ENCODE assay signal across 13 cellular contexts in genomic region chr2:85230637-85231036, GRCh38.
DNase-seq lines count a peak whose midpoint lies in the region; ATAC-seq and TF ChIP-seq lines count a peak whose summit lies in the region.
"Had no signal": no experiment of that assay in that cellular context is flagged by ENCODE, and none has a peak within 500 bp of the region (broad histone marks: within the 10 kb centered on the region; RNA-seq: fewer than 3 reads in every experiment).

No MANE protein-coding gene starts in this region.

- H3K27ac Mint-ChIP-seq in GM23338 = no peak overlapping the region
- H3K27ac Mint-ChIP-seq in WTC11 = peak overlapping the region; percentile 58
- H3K27ac Mint-ChIP-seq: CD4-positive, alpha-beta T cell had no signal

- H3K4me1 ChIP-seq in GM23338 (ENCODE audit: insufficient read depth) = peaks cover 86% of the 10 kb centered on the region
- peaks cover 6% of the 10 kb centered on the region for H3K4me1 ChIP-seq in right cardiac atrium (ENCODE audit: control insufficient read depth, insufficient read depth, low read length)
- peaks cover 19% of the 10 kb centered on the region for H3K4me1 ChIP-seq in vagina

- CTCF ChIA-PET in WTC11 (lab: Charles Lee) = interaction anchor here (0.8 to 3.3 kb wide), 11 partner anchors 10 to 165 kb away, joined by 3 to 17 read pairs (median 4); partner anchors contain the start of gene TCF7L1

- no peak overlapping the region for H3K4me3 ChIP-seq in GM23338
- H3K4me3 ChIP-seq in right cardiac atrium (ENCODE audit: low read length) = no peak overlapping the region
- no peak overlapping the region for H3K4me3 ChIP-seq in vagina

- H3F3A ChIP-seq in GM23338 (replicated peaks; ENCODE audit: low read depth) = peaks cover 6% of the 10 kb centered on the region

- WGBS in right cardiac atrium = 55% methylated on average over 6 of the region's 6 CpGs

- no peaks in the 10 kb centered on the region for H3K27me3 ChIP-seq in GM23338 (ENCODE audit: insufficient read depth)
- H3K27me3 ChIP-seq in right cardiac atrium (ENCODE audit: control insufficient read depth, insufficient read depth) = no peaks in the 10 kb centered on the region
- H3K27me3 ChIP-seq in vagina = no peaks in the 10 kb centered on the region

- H3K36me3 Mint-ChIP-seq in GM23338 (ENCODE audit: low read depth) = peaks cover 15% of the 10 kb centered on the region
- peaks cover 8% of the 10 kb centered on the region; the same call in 1 of the 2 replicates for H3K36me3 Mint-ChIP-seq in WTC11

- H3K36me3 ChIP-seq in GM23338 (ENCODE audit: insufficient read depth) (0 out of 2 replicates have a peak, but pooled peaks cover 4% of the 10 kb centered on the region), vagina (no peaks in the 10 kb centered on the region)

- peak overlapping the region; percentile 48 for H3K4me2 ChIP-seq in GM23338

- ATAC-seq in GM23338 = no peak
- no peak for ATAC-seq in WTC11
- ATAC-seq in right cardiac atrium = peak; percentile 30 to 79

- H3K4me3 Mint-ChIP-seq in GM23338 (no peak overlapping the region), WTC11 (no peak overlapping the region)
- H3K4me3 Mint-ChIP-seq: CD4-positive, alpha-beta T cell had no signal

- POLR2A ChIA-PET in WTC11 (lab: Charles Lee) = interaction anchor here (1.4 to 1.9 kb wide), 2 partner anchors 25 to 40 kb away, joined by 3 to 9 read pairs; no protein-coding TSS in a partner anchor

- H3K27me3 Mint-ChIP-seq in GM23338 (ENCODE audit: insufficient read depth, low read depth, poor library complexity) (peaks cover 24% of the 10 kb centered on the region), WTC11 (ENCODE audit: low read depth) (no peaks in the 10 kb centered on the region)

- H2AFZ ChIP-seq in GM23338 = no peak overlapping the region

- peaks cover 50% of the 10 kb centered on the region; the same call in 1 of the 2 replicates for H4K20me1 ChIP-seq in GM23338 (replicated peaks; ENCODE audit: insufficient read depth)

- DNase-seq in GM23338 (ENCODE audit: low spot score) (no peak), WTC11 (ENCODE audit: low spot score) (no peak), right cardiac atrium (no peak), vagina (ENCODE audit: extremely low spot score in 2 of 2) (no peak), NCI-H748 treated with DMSO at 0.1 percent for 48 hours (lab: John Stamatoyannopoulos, UW) (no peak), SW 1271 (lab: John Stamatoyannopoulos, UW) (no peak)
- DNase-seq in activated CD4-positive, alpha-beta T cell treated with anti-CD3 and anti-CD28 coated beads, Interleukin-2, amount 50 U/mL, for 48 hours = no peak
- DNase-seq: ACHN; C1 segment of cervical spinal cord; Calu3; CD4-positive, alpha-beta T cell; DMS 273 treated with DMSO at 0.1 percent for 48 hours had no signal

- H3K9me2 ChIP-seq in GM23338 (ENCODE audit: insufficient read depth) = no peaks in the 10 kb centered on the region

- no peaks in the 10 kb centered on the region for H3K9me3 Mint-ChIP-seq in GM23338
- no peaks in the 10 kb centered on the region for H3K9me3 Mint-ChIP-seq in WTC11
- H3K9me3 Mint-ChIP-seq: CD4-positive, alpha-beta T cell had no signal

- intact Hi-C loops in right cardiac atrium (cut with DNase I) (no loop called here), vagina (cut with DNase I) (no loop called here)

- H3K9me3 ChIP-seq in right cardiac atrium (ENCODE audit: control insufficient read depth, low read length) (no peaks in the 10 kb centered on the region), vagina (no peaks in the 10 kb centered on the region)

- H3K27ac ChIP-seq in GM23338 (ENCODE audit: low read depth) (peak overlapping the region; percentile 73), right cardiac atrium (ENCODE audit: low read length) (peak overlapping the region; percentile 52), vagina (peak overlapping the region; percentile 27)
- H3K27ac ChIP-seq: HL-60 had no signal

- TF ChIP-seq POLR2A in vagina (IDR thresholded peaks at IDR 0.05) = no peak

- TF ChIP-seq CTCF in GM23338 (conservative IDR thresholded peaks at IDR 0.05; ENCODE audit: low read depth in 2 of 2) (no peak), WTC11 (IDR thresholded peaks at IDR 0.05) (no peak), vagina (IDR thresholded peaks at IDR 0.05) (no peak)

- H3K4me1 Mint-ChIP-seq in GM23338 (peaks cover 75% of the 10 kb centered on the region), WTC11 (peaks cover 80% of the 10 kb centered on the region)

- peaks cover 93% of the 10 kb centered on the region for H3K79me2 ChIP-seq in GM23338 (replicated peaks; ENCODE audit: insufficient read depth)

TF ChIP-seq in GM23338, 12 proteins besides CTCF, POLR2A, EP300 and RAD21 (continues in another document):
- TF ChIP-seq STAT1 (IDR thresholded peaks at IDR 0.05; ENCODE audit: unreplicated experiment) = no peak

TF ChIP-seq in WTC11, 78 proteins besides CTCF, POLR2A, EP300 and RAD21 (continues in another document):
- TF ChIP-seq ATF2 (CRISPR knock-in tag; IDR thresholded peaks at IDR 0.05; ENCODE audit: borderline replicate concordance, low read depth) (no peak), CREB1 (CRISPR knock-in tag; IDR thresholded peaks at IDR 0.05) (no peak), TEAD4 (CRISPR knock-in tag; IDR thresholded peaks at IDR 0.05) (no peak), ZMAT4 (CRISPR knock-in tag; IDR thresholded peaks at IDR 0.05) (no peak), ARID4B (CRISPR knock-in tag; IDR thresholded peaks at IDR 0.05; ENCODE audit: borderline replicate concordance) (no peak), RORB (CRISPR knock-in tag; IDR thresholded peaks at IDR 0.05) (no peak), PREB (CRISPR knock-in tag; IDR thresholded peaks at IDR 0.05; ENCODE audit: borderline replicate concordance) (no peak), TCF7 (CRISPR knock-in tag; IDR thresholded peaks at IDR 0.05; ENCODE audit: low read depth) (no peak), SMAD4 (CRISPR knock-in tag; IDR thresholded peaks at IDR 0.05) (no peak)

Comparison
In these comparisons a context has a peak if more than half of its experiments do, and no peak if none do; other contexts are left out.
1. ATAC-seq: peak in right cardiac atrium (2 of 2); none in GM23338 (single experiment) and WTC11 (single experiment).
2. Peak in every context shown above with its lines, with median percentiles within 50 percentile points of each other: H3K27ac ChIP-seq.